ENCODE assay signal across 10 cellular contexts in the genomic region with DNA sequence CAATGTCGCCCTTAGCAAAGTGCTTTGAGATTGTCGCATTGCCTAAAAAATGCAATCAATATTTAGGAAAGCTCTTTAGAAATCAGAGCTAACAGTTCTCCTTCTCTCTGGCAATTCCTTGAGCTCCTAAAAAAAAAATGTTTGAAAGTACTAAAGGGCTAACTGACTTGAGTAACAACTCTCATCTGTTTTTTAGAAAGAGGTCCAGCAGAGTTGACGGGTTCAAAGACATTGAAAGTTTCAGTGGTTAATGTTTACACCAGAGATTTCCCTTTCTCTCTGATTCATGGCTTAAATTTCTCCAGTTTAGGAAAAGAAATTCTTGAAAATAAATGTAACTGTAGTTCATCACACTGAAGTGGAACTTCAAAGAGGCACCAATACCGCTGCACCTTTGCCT. TPM values are rescaled to one million over a fixed set of nuclear protein-coding genes. Genes with fewer than 3 reads are reported as not detected.
"Had no signal": no experiment of that assay in that cellular context is flagged by ENCODE, and none has a peak within 500 bp of the region (broad histone marks: within the 10 kb centered on the region; RNA-seq: fewer than 3 reads in every experiment).

No MANE protein-coding gene starts in this region.

RNA-seq across cellular contexts. Expression of gene DAZ2, which starts 8.7 kb away (rescaled TPM):
- total RNA-seq: OCI-LY7, PC-3, PC-9, Peyer's patch, Right ventricle myocardium inferior, Right ventricle myocardium superior, RPMI7951, SJCRH30, SJSA1, SK-MEL-5 had no signal

RNA-seq across cellular contexts. Expression of gene DAZ1, which starts 11.9 kb away (rescaled TPM):
- total RNA-seq: OCI-LY7, PC-3, PC-9, Peyer's patch, Right ventricle myocardium superior, RPMI7951, SJCRH30, SJSA1, SK-MEL-5 had no signal
